1 cellular context compared by ENCODE assay signal in the genomic region with DNA sequence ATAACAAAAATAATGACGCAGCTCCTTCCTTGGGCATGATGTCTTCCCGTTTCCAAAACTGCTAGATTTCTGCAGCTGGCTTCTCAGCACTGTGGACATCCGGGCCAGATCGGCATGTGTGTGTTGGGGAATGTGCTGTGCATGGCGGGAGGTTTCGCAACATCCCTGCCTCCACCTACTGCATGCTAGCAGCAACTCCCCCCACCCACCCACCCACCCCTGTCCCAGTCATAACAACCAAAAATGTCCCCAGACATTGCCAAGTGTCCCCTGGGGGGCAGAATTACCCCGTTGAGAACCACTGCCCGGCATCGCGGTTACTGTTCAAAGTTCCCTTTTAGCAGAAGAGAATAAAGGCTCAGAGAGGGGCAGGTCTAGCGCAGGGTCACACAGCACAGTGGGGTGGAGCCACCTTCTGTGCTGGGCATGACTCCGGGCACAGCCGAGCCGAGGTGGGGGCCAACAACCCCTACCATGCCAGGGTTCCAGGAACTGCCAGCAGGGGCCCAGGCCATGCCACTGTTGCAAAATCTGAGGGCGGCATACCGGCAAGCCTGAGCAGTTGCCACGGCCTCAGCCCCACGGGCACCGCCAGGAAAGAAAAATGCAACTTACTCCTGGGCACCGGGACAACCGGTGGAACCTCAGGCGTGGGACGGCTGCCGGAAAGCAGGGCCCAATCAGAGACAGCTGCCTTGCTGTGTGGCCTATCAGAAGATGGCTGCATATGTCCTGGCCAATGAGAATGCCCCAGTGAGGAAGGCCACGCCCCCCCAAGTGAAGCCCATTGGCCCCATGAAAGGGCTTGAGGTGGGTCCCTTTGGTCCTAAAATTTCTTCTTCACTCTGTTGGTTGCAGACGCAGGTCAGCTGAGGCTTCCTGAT.
TF ChIP-seq lines count a peak whose summit lies in the region.

No MANE protein-coding gene starts in this region.

TF ChIP-seq in K562, 482 proteins besides CTCF, POLR2A, EP300 and RAD21 (continued from another document):
- TF ChIP-seq ZNF175 (CRISPR knock-in tag; IDR thresholded peaks at IDR 0.05; ENCODE audit: low read depth) (no peak), NBN (IDR thresholded peaks at IDR 0.05; ENCODE audit: low read depth) (no peak), CBFA2T3 (IDR thresholded peaks at IDR 0.05) (no peak), ZNF436 (CRISPR knock-in tag; IDR thresholded peaks at IDR 0.05) (no peak), FOS (IDR thresholded peaks at IDR 0.05; ENCODE audit: extremely low read depth, insufficient read length) (peak; percentile 93), ZNF224 (CRISPR knock-in tag; IDR thresholded peaks at IDR 0.05) (no peak), SMARCB1 (IDR thresholded peaks at IDR 0.05; ENCODE audit: insufficient read length, low read depth) (no peak), HDGF (IDR thresholded peaks at IDR 0.05) (no peak), NR2C1 (IDR thresholded peaks at IDR 0.05) (no peak), NR2C1 (tag; IDR thresholded peaks at IDR 0.05) (no peak), CBX5 (IDR thresholded peaks at IDR 0.05; ENCODE audit: borderline replicate concordance, low read depth) (no peak), MYC (IDR thresholded peaks at IDR 0.05; ENCODE audit: low read depth, low read length) (no peak), MYC (CRISPR knock-in tag; IDR thresholded peaks at IDR 0.05; ENCODE audit: borderline replicate concordance, low read depth) (no peak), MTA3 (IDR thresholded peaks at IDR 0.05; ENCODE audit: borderline replicate concordance) (0 out of 2 replicates have a peak, but pooled peaks have one; percentile 38), KDM1A (IDR thresholded peaks at IDR 0.05) (peak; percentile 58 to 90; a peak in 3 of 4 replicates), ZNF274 (IDR thresholded peaks at IDR 0.05; ENCODE audit: borderline replicate concordance, low read depth, low read length) (no peak), BCOR (IDR thresholded peaks at IDR 0.05) (peak; percentile 95)
- TF ChIP-seq, protein P1, sequence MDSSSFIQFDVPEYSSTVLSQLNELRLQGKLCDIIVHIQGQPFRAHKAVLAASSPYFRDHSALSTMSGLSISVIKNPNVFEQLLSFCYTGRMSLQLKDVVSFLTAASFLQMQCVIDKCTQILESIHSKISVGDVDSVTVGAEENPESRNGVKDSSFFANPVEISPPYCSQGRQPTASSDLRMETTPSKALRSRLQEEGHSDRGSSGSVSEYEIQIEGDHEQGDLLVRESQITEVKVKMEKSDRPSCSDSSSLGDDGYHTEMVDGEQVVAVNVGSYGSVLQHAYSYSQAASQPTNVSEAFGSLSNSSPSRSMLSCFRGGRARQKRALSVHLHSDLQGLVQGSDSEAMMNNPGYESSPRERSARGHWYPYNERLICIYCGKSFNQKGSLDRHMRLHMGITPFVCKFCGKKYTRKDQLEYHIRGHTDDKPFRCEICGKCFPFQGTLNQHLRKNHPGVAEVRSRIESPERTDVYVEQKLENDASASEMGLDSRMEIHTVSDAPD (CRISPR knock-in tag; IDR thresholded peaks at IDR 0.05), result no peak
TF ChIP-seq in K562: peak in this region for 32.
